32 cellular contexts compared by ENCODE assay signal in genomic region chr5:117393125-117393524, GRCh38.
"Had no signal": no experiment of that assay in that cellular context is flagged by ENCODE, and none has a peak within 500 bp of the region (broad histone marks: within the 10 kb centered on the region; RNA-seq: fewer than 3 reads in every experiment).

No MANE protein-coding gene starts in this region.

- H3K27me3 ChIP-seq: adrenal gland, ascending aorta, body of pancreas, brain microvascular endothelial cell, breast epithelium, cardiac muscle cell had no signal

- H3K27ac ChIP-seq: adrenal gland, ascending aorta, body of pancreas, brain microvascular endothelial cell, breast epithelium, cardiac muscle cell had no signal

- H3K36me3 ChIP-seq: adrenal gland, ascending aorta, brain microvascular endothelial cell, breast epithelium, cardiac muscle cell had no signal

- H3K9me3 ChIP-seq: adrenal gland, ascending aorta, body of pancreas, breast epithelium had no signal

- H3K4me1 ChIP-seq: adrenal gland, ascending aorta, body of pancreas, breast epithelium had no signal

- DNase-seq: activated effector memory CD4-positive, alpha-beta T cell treated with anti-CD3 and anti-CD28 coated beads, Interleukin-2, amount 50 U/mL, for 16 hours; activated effector memory CD4-positive, alpha-beta T cell treated with Interleukin-2 at 50 U/mL for 16 hours; activated gamma-delta T cell; activated gamma-delta T cell treated with Interleukin-2 at 50 U/mL for 16 hours; activated naive CD4-positive, alpha-beta T cell; activated naive CD4-positive, alpha-beta T cell treated with anti-CD3 and anti-CD28 coated beads for 36 hours; activated naive CD4-positive, alpha-beta T cell treated with anti-CD3 and anti-CD28 coated beads, Interleukin-2, amount 10 ng/mL, durations not matched to agents 7 days and 5 days; activated naive CD4-positive, alpha-beta T cell treated with anti-CD3 and anti-CD28 coated beads, Interleukin-2, amount 50 U/mL, for 16 hours; activated naive CD4-positive, alpha-beta T cell treated with Interleukin-2 at 50 U/mL for 16 hours; activated naive CD8-positive, alpha-beta T cell treated with anti-CD3 and anti-CD28 coated beads for 36 hours; activated naive CD8-positive, alpha-beta T cell treated with anti-CD3 and anti-CD28 coated beads, Interleukin-2, amount 10 ng/mL, durations not matched to agents 7 days and 5 days; activated naive CD8-positive, alpha-beta T cell treated with anti-CD3 and anti-CD28 coated beads, Interleukin-2, amount 50 U/mL, for 24 hours; activated T-cell treated with anti-CD3 and anti-CD28 coated beads, Interleukin-2, amount 50 U/mL, for 1 hour; activated T-cell treated with anti-CD3 and anti-CD28 coated beads, Interleukin-2, amount 50 U/mL, for 24 hours; activated T-cell treated with anti-CD3 and anti-CD28 coated beads, Interleukin-2, amount 50 U/mL, for 4 hours; activated T-cell treated with anti-CD3 and anti-CD28 coated beads, Interleukin-2, amount 50 U/mL, for 48 hours; activated T-cell treated with anti-CD3 and anti-CD28 coated beads, Interleukin-2, amount 50 U/mL, for 72 hours; adrenal gland; amniotic stem cell; amygdala; anterior cingulate cortex; aorta; body of pancreas; brain microvascular endothelial cell; caudate nucleus; central memory CD4-positive, alpha-beta T cell; cerebellar nuclear complex had no signal

- ATAC-seq: activated naive CD4-positive, alpha-beta T cell treated with anti-CD3 and anti-CD28 coated beads, Interleukin-2, amount 50 U/mL, for 72 hours; activated naive CD8-positive, alpha-beta T cell treated with anti-CD3 and anti-CD28 coated beads, Interleukin-2, amount 50 U/mL, for 24 hours; activated T-cell treated with anti-CD3 and anti-CD28 coated beads, Interleukin-2, amount 50 U/mL, for 4 hours; activated T-cell treated with anti-CD3 and anti-CD28 coated beads, Interleukin-2, amount 50 U/mL, for 72 hours; activated T-helper 17 cell treated with anti-CD3 and anti-CD28 coated beads, Interleukin-2, amount 50 U/mL, for 72 hours; body of pancreas had no signal

- H3K4me3 ChIP-seq: adrenal gland, ascending aorta, body of pancreas, breast epithelium, cardiac muscle cell had no signal
